ENCODE assay signal across 19 cellular contexts in genomic region chr2:52613064-52613463, GRCh38.
DNase-seq lines count a peak whose midpoint lies in the region; ATAC-seq and TF ChIP-seq lines count a peak whose summit lies in the region.
"Had no signal": no experiment of that assay in that cellular context is flagged by ENCODE, and none has a peak within 500 bp of the region (broad histone marks: within the 10 kb centered on the region; RNA-seq: fewer than 3 reads in every experiment).

No MANE protein-coding gene starts in this region.

- no peaks in the 10 kb centered on the region for H4K20me1 ChIP-seq in PC-3 (ENCODE audit: low read length)

- H3K27ac ChIP-seq in PC-3 (ENCODE audit: low read length): no peak overlapping the region
- H3K27ac ChIP-seq: neutrophil, sigmoid colon, thyroid gland had no signal

- H3K9me3 ChIP-seq in PC-3 (ENCODE audit: low read length): no peaks in the 10 kb centered on the region
- H3K9me3 ChIP-seq: neutrophil, sigmoid colon, thyroid gland had no signal

- TF ChIP-seq CTCF in PC-3 (conservative IDR thresholded peaks at IDR 0.05; ENCODE audit: low read depth, low read length): no peak; the same call in 1 of the 2 replicates
- TF ChIP-seq CTCF in retinal pigment epithelial cell (conservative IDR thresholded peaks at IDR 0.05; ENCODE audit: low read depth, low read length): peak; percentile 27

- no peaks in the 10 kb centered on the region for H3K79me2 ChIP-seq in PC-3 (ENCODE audit: low read length)

- H3K4me1 ChIP-seq in PC-3 (ENCODE audit: insufficient read depth, low read length): no peaks in the 10 kb centered on the region
- H3K4me1 ChIP-seq: sigmoid colon, thyroid gland had no signal

- H3K9ac ChIP-seq in PC-3 (ENCODE audit: low read length): no peak overlapping the region

- peak; percentile 24; the same call in 1 of the 2 replicates for ATAC-seq in PC-3
- ATAC-seq: activated T-cell treated with anti-CD3 and anti-CD28 coated beads, Interleukin-2, amount 50 U/mL, for 72 hours; effector memory CD8-positive, alpha-beta T cell had no signal

- intact Hi-C loops in PC-3 (cut with micrococcal nuclease): loop anchor here (5.0 kb wide), 1 partner anchor 196 kb away; no protein-coding TSS in a partner anchor

- CTCF ChIA-PET in PC-3 (lab: Charles Lee): no interaction called here

- H3K4me2 ChIP-seq in PC-3 (ENCODE audit: low read length): no peak overlapping the region

- POLR2A ChIA-PET in PC-3 (lab: Charles Lee; ENCODE audit: unreplicated experiment): no interaction called here

- no TSS peak for BruUV-seq in PC-3 (replicated peaks; lab: Mats Ljungman, UMichigan)

- DNase-seq in DMS53 (lab: John Stamatoyannopoulos, UW): peak; percentile 42
- DNase-seq in DMS53 treated with DMSO at 0.1 percent for 48 hours (lab: John Stamatoyannopoulos, UW; ENCODE audit: unreplicated experiment): no peak
- no peak for DNase-seq in PC-3
- DNase-seq in fibroblast of peridontal ligament (ENCODE audit: extremely low read depth): peak; percentile 15
- DNase-seq in retinal pigment epithelial cell (ENCODE audit: low read depth): no peak
- no peak for DNase-seq in NCI-H146 (lab: John Stamatoyannopoulos, UW)
- DNase-seq in NCI-H2171 treated with DMSO at 0.1 percent for 48 hours (lab: John Stamatoyannopoulos, UW): no peak
- DNase-seq in NCI-H1105 (lab: John Stamatoyannopoulos, UW): no peak
- DNase-seq: 8988T; activated CD4-positive, alpha-beta T cell treated with anti-CD3 and anti-CD28 coated beads, Interleukin-2, amount 50 U/mL, for 48 hours; activated T-cell treated with anti-CD3 and anti-CD28 coated beads, Interleukin-2, amount 50 U/mL, for 72 hours; CD4-positive, CD25-positive, alpha-beta regulatory T cell; effector memory CD8-positive, alpha-beta T cell; MM.1S; NCI-H2081 treated with DMSO at 0.1 percent for 48 hours; NK-92 treated with Interleukin-12 subunit alpha and Interleukin-12 subunit beta, amount 100 ng/mL, for 24 hours; sigmoid colon; thyroid gland had no signal

- no peaks in the 10 kb centered on the region for H3K36me3 ChIP-seq in PC-3 (ENCODE audit: low read depth, low read length)
- H3K36me3 ChIP-seq: neutrophil, sigmoid colon, thyroid gland had no signal

- no peaks in the 10 kb centered on the region for H3F3A ChIP-seq in PC-3 (ENCODE audit: low read length, unreplicated experiment)

- H2AFZ ChIP-seq in PC-3 (ENCODE audit: low read length): no peak overlapping the region

- no peaks in the 10 kb centered on the region for H3K9me2 ChIP-seq in PC-3 (replicated peaks; ENCODE audit: low read length)

- H3K27me3 ChIP-seq in PC-3 (ENCODE audit: low read length): no peaks in the 10 kb centered on the region
- H3K27me3 ChIP-seq: neutrophil, sigmoid colon, thyroid gland had no signal

- H3K4me3 ChIP-seq in PC-3 (ENCODE audit: low read length) (no peak overlapping the region), retinal pigment epithelial cell (ENCODE audit: low read length) (no peak overlapping the region)
- H3K4me3 ChIP-seq: sigmoid colon, thyroid gland had no signal

Comparison
In these comparisons a context has a peak if more than half of its experiments do, and no peak if none do; other contexts are left out.
1. DNase-seq: peak in DMS53 (single experiment) and fibroblast of peridontal ligament (single experiment); none in DMS53 treated with DMSO at 0.1 percent for 48 hours (single experiment), PC-3 (single experiment), retinal pigment epithelial cell (single experiment), NCI-H146 (single experiment), NCI-H2171 treated with DMSO at 0.1 percent for 48 hours (single experiment) and NCI-H1105 (single experiment).